Comparison of ENCODE assay signal across 20 cellular contexts in genomic region chr17:69878661-69879060, GRCh38.
"Had no signal": no experiment of that assay in that cellular context is flagged by ENCODE, and none has a peak within 500 bp of the region (broad histone marks: within the 10 kb centered on the region; RNA-seq: fewer than 3 reads in every experiment).

No MANE protein-coding gene starts in this region.

- FAIRE-seq: kidney had no signal

- H3K4me3 ChIP-seq: esophagus muscularis mucosa, heart right ventricle, lung, neural progenitor cell, upper lobe of left lung had no signal

- ATAC-seq: activated T-cell treated with anti-CD3 and anti-CD28 coated beads, Interleukin-2, amount 50 U/mL, for 72 hours; heart right ventricle; left lobe of liver; naive thymus-derived CD8-positive, alpha-beta T cell; stimulated activated naive CD8-positive, alpha-beta T cell treated with anti-CD3 and anti-CD28 coated beads, Interleukin-15, Interleukin-2, amounts not matched to agents 100 U/mL and 50 U/mL, for 24 hours had no signal

- DNase-seq: activated CD4-positive, alpha-beta memory T cell treated with anti-CD3 and anti-CD28 coated beads for 36 hours; activated CD4-positive, alpha-beta T cell treated with anti-CD3 and anti-CD28 coated beads for 48 hours; activated effector memory CD4-positive, alpha-beta T cell treated with Interleukin-2 at 50 U/mL for 16 hours; activated naive CD4-positive, alpha-beta T cell treated with anti-CD3 and anti-CD28 coated beads for 36 hours; activated naive CD8-positive, alpha-beta T cell treated with anti-CD3 and anti-CD28 coated beads, Interleukin-2, amount 10 ng/mL, durations not matched to agents 7 days and 5 days; activated T-cell treated with anti-CD3 and anti-CD28 coated beads, Interleukin-2, amount 50 U/mL, for 72 hours; amniotic stem cell; effector CD4-positive, alpha-beta T cell; heart right ventricle; kidney; naive thymus-derived CD8-positive, alpha-beta T cell; retina; stimulated activated CD4-positive, alpha-beta T cell treated with anti-CD3 and anti-CD28 coated beads, Interleukin-4, amount 100 ng/mL, for 24 hours; stimulated activated naive CD8-positive, alpha-beta T cell treated with anti-CD3 and anti-CD28 coated beads, Interleukin-15, Interleukin-2, amounts not matched to agents 100 U/mL and 50 U/mL, for 24 hours; T1000; upper lobe of left lung had no signal
